Comparison of ENCODE assay signal across 26 cellular contexts in genomic region chr9:17236147-17236546, GRCh38.
"Had no signal": no experiment of that assay in that cellular context is flagged by ENCODE, and none has a peak within 500 bp of the region (broad histone marks: within the 10 kb centered on the region; RNA-seq: fewer than 3 reads in every experiment).

No MANE protein-coding gene starts in this region.

- H3K27me3 ChIP-seq: gastroesophageal sphincter, hepatocyte, neural progenitor cell, right atrium auricular region, suprapubic skin, tibial artery, upper lobe of right lung had no signal

- ATAC-seq: activated naive CD4-positive, alpha-beta T cell treated with anti-CD3 and anti-CD28 coated beads, Interleukin-2, amount 50 U/mL, for 72 hours; activated T-cell treated with anti-CD3 and anti-CD28 coated beads, Interleukin-2, amount 50 U/mL, for 72 hours; gastroesophageal sphincter; left ventricle myocardium superior; naive thymus-derived CD8-positive, alpha-beta T cell; psoas muscle; upper lobe of right lung had no signal

- H3K4me3 Mint-ChIP-seq: activated T-cell treated with anti-CD3 and anti-CD28 coated beads, Interleukin-2, amount 50 U/mL, for 72 hours; central memory CD8-positive, alpha-beta T cell; naive thymus-derived CD8-positive, alpha-beta T cell; neural progenitor cell; T-helper 2 cell treated with Interferon-gamma antibody and Interleukin-4, amounts not matched to agents 5 μg/mL and 100 μg/mL, for 36 hours had no signal

- H2AFZ ChIP-seq: hepatocyte, neural progenitor cell, parathyroid adenoma had no signal

- H3K4me1 ChIP-seq: gastroesophageal sphincter, neural progenitor cell, parathyroid adenoma, psoas muscle, right atrium auricular region, suprapubic skin, tibial artery, upper lobe of right lung had no signal

- H3K79me2 ChIP-seq: hepatocyte, parathyroid adenoma had no signal

- H3K4me1 Mint-ChIP-seq: central memory CD8-positive, alpha-beta T cell; neural progenitor cell had no signal

- DNase-seq: activated CD4-positive, alpha-beta T cell treated with anti-CD3 and anti-CD28 coated beads for 4 hours; activated CD4-positive, alpha-beta T cell treated with anti-CD3 and anti-CD28 coated beads, Interleukin-2, amount 50 U/mL, for 4 hours; activated naive CD4-positive, alpha-beta T cell; activated T-cell treated with anti-CD3 and anti-CD28 coated beads for 4 hours; activated T-cell treated with anti-CD3 and anti-CD28 coated beads, Interleukin-2, amount 50 U/mL, for 72 hours; dermis blood vessel endothelial cell; effector CD4-positive, alpha-beta T cell; erythroblast; islet precursor cell; left ventricle myocardium superior; midbrain; naive thymus-derived CD8-positive, alpha-beta T cell; occipital lobe; psoas muscle; stimulated activated naive CD4-positive, alpha-beta T cell; tibial artery; upper lobe of right lung had no signal

- H3K9me3 ChIP-seq: psoas muscle, suprapubic skin, tibial artery, upper lobe of right lung had no signal

- H3K36me3 Mint-ChIP-seq: activated naive CD4-positive, alpha-beta T cell treated with anti-CD3 and anti-CD28 coated beads, Interleukin-2, amount 50 U/mL, for 72 hours; naive thymus-derived CD8-positive, alpha-beta T cell had no signal

- H3K27me3 Mint-ChIP-seq: central memory CD8-positive, alpha-beta T cell; naive thymus-derived CD8-positive, alpha-beta T cell had no signal

- H3K4me2 ChIP-seq: hepatocyte, neural progenitor cell had no signal

- H3K27ac ChIP-seq: gastroesophageal sphincter, hepatocyte, neural progenitor cell, parathyroid adenoma, psoas muscle, right atrium auricular region, suprapubic skin, tibial artery, upper lobe of right lung had no signal

- H3K4me3 ChIP-seq: gastroesophageal sphincter, hepatocyte, neural progenitor cell, psoas muscle, right atrium auricular region, suprapubic skin, tibial artery, upper lobe of right lung had no signal

- H3K9ac ChIP-seq: neural progenitor cell, parathyroid adenoma had no signal

- H3K36me3 ChIP-seq: neural progenitor cell, right atrium auricular region, suprapubic skin, upper lobe of right lung had no signal

- H3K27ac Mint-ChIP-seq: activated naive CD4-positive, alpha-beta T cell treated with anti-CD3 and anti-CD28 coated beads, Interleukin-2, amount 50 U/mL, for 72 hours; activated T-cell treated with anti-CD3 and anti-CD28 coated beads, Interleukin-2, amount 50 U/mL, for 72 hours; naive thymus-derived CD8-positive, alpha-beta T cell; neural progenitor cell; T-helper 2 cell treated with Interferon-gamma antibody and Interleukin-4, amounts not matched to agents 5 μg/mL and 100 μg/mL, for 36 hours had no signal
